In genomic region chr17:17551361-17551760, GRCh38 we compare ENCODE assay signal across 1 cellular context.
TF ChIP-seq lines count a peak whose summit lies in the region.

No MANE protein-coding gene starts in this region.

TF ChIP-seq in GM23338, 12 proteins besides CTCF, POLR2A, EP300 and RAD21 (continued from another document):
- TF ChIP-seq ZNF462 (CRISPR knock-in tag; IDR thresholded peaks at IDR 0.05) (no peak), CREB1 (CRISPR knock-in tag; IDR thresholded peaks at IDR 0.05; ENCODE audit: low read depth) (no peak)
TF ChIP-seq in GM23338: peak in this region for 0.
